9 cellular contexts compared by ENCODE assay signal in genomic region chr12:24742378-24742777, GRCh38.
A peak's percentile ranks its signal among the peaks of the same experiment; 100 is the strongest.
DNase-seq lines count a peak whose midpoint lies in the region; ATAC-seq and TF ChIP-seq lines count a peak whose summit lies in the region.
"Had no signal": no experiment of that assay in that cellular context is flagged by ENCODE, and none has a peak within 500 bp of the region (broad histone marks: within the 10 kb centered on the region; RNA-seq: fewer than 3 reads in every experiment).

No MANE protein-coding gene starts in this region.

- peaks cover 4% of the 10 kb centered on the region for H3K36me3 Mint-ChIP-seq in activated CD4-positive, alpha-beta memory T cell treated with anti-CD3 and anti-CD28 coated beads, Interleukin-2, amount 10 ng/mL, durations not matched to agents 7 days and 5 days (ENCODE audit: low read depth)
- H3K36me3 Mint-ChIP-seq: T-cell had no signal

- H3K27ac Mint-ChIP-seq in activated CD4-positive, alpha-beta memory T cell treated with anti-CD3 and anti-CD28 coated beads, Interleukin-2, amount 10 ng/mL, durations not matched to agents 7 days and 5 days = peak overlapping the region; percentile 29
- H3K27ac Mint-ChIP-seq: T-cell had no signal

- peaks cover 2% of the 10 kb centered on the region for H3K9me3 Mint-ChIP-seq in activated CD4-positive, alpha-beta memory T cell treated with anti-CD3 and anti-CD28 coated beads, Interleukin-2, amount 10 ng/mL, durations not matched to agents 7 days and 5 days
- H3K9me3 Mint-ChIP-seq: T-cell had no signal

- TF ChIP-seq CTCF in smooth muscle cell (IDR thresholded peaks at IDR 0.05; ENCODE audit: borderline replicate concordance, insufficient read depth, poor library complexity, severe bottlenecking) (no peak), uterus (IDR thresholded peaks at IDR 0.05) (no peak)

- DNase-seq in Right ventricle myocardium superior (peak; percentile 48), cardiac septum (ENCODE audit: low spot score) (no peak), smooth muscle cell (lab: John Stamatoyannopoulos, UW; ENCODE audit: unreplicated experiment) (no peak), uterus (no peak), posterior vena cava (ENCODE audit: low spot score) (no peak), NCI-H2107 treated with DMSO at 0.1 percent for 48 hours (lab: John Stamatoyannopoulos, UW; ENCODE audit: unreplicated experiment) (no peak)
- DNase-seq in activated CD4-positive, alpha-beta memory T cell treated with anti-CD3 and anti-CD28 coated beads, Interleukin-2, amount 10 ng/mL, durations not matched to agents 7 days and 5 days = peak; percentile 33

- no peak overlapping the region for H3K4me2 ChIP-seq in smooth muscle cell

- POLR2A ChIA-PET in activated CD4-positive, alpha-beta memory T cell treated with anti-CD3 and anti-CD28 coated beads, Interleukin-2, amount 10 ng/mL, durations not matched to agents 7 days and 5 days (lab: Charles Lee) = no interaction called here

- no peaks in the 10 kb centered on the region for H3K9me3 ChIP-seq in smooth muscle cell (replicated peaks; ENCODE audit: low read depth)
- H3K9me3 ChIP-seq in uterus = no peaks in the 10 kb centered on the region

- no peaks in the 10 kb centered on the region for H3K27me3 ChIP-seq in smooth muscle cell (ENCODE audit: low read depth)
- no peaks in the 10 kb centered on the region for H3K27me3 ChIP-seq in uterus

- no peak overlapping the region for H3K9ac ChIP-seq in smooth muscle cell (ENCODE audit: low read depth)

- no peaks in the 10 kb centered on the region for H4K20me1 ChIP-seq in smooth muscle cell (ENCODE audit: low read depth)

- CTCF ChIA-PET in activated CD4-positive, alpha-beta memory T cell treated with anti-CD3 and anti-CD28 coated beads, Interleukin-2, amount 10 ng/mL, durations not matched to agents 7 days and 5 days (lab: Charles Lee) = no interaction called here

- H3K4me1 ChIP-seq in smooth muscle cell (ENCODE audit: low read depth) (peaks cover 39% of the 10 kb centered on the region), uterus (no peaks in the 10 kb centered on the region)

- 91% methylated on average over 5 of the region's 5 CpGs for whole genome bisulfite sequencing in smooth muscle cell (ENCODE audit: low lambda C conversion rate)

- no peak overlapping the region for H3K4me3 ChIP-seq in smooth muscle cell
- no peak overlapping the region for H3K4me3 ChIP-seq in uterus

- H3K27me3 Mint-ChIP-seq in activated CD4-positive, alpha-beta memory T cell treated with anti-CD3 and anti-CD28 coated beads, Interleukin-2, amount 10 ng/mL, durations not matched to agents 7 days and 5 days = no peaks in the 10 kb centered on the region
- H3K27me3 Mint-ChIP-seq: T-cell had no signal

- H3K79me2 ChIP-seq in smooth muscle cell (ENCODE audit: low read depth) = no peaks in the 10 kb centered on the region

- peaks cover 27% of the 10 kb centered on the region for H3K4me1 Mint-ChIP-seq in activated CD4-positive, alpha-beta memory T cell treated with anti-CD3 and anti-CD28 coated beads, Interleukin-2, amount 10 ng/mL, durations not matched to agents 7 days and 5 days

- no peak overlapping the region for H3K4me3 Mint-ChIP-seq in activated CD4-positive, alpha-beta memory T cell treated with anti-CD3 and anti-CD28 coated beads, Interleukin-2, amount 10 ng/mL, durations not matched to agents 7 days and 5 days
- H3K4me3 Mint-ChIP-seq: T-cell had no signal

- peaks cover 10% of the 10 kb centered on the region for H3F3A ChIP-seq in smooth muscle cell (ENCODE audit: low read depth)

- intact Hi-C loops in Right ventricle myocardium superior (cut with DNase I) (no loop called here), cardiac septum (cut with DNase I) (no loop called here), uterus (cut with DNase I; ENCODE audit: low total_unique reads) (no loop called here), posterior vena cava (cut with DNase I) (no loop called here)

- no peak overlapping the region for H3K27ac ChIP-seq in smooth muscle cell (ENCODE audit: low read depth)
- no peak overlapping the region for H3K27ac ChIP-seq in uterus

- no peak for TF ChIP-seq POLR2A in uterus (IDR thresholded peaks at IDR 0.05)

- peak overlapping the region; percentile 67 for H2AFZ ChIP-seq in smooth muscle cell (ENCODE audit: low read depth)

- H3K36me3 ChIP-seq in smooth muscle cell (ENCODE audit: low read depth) (no peaks in the 10 kb centered on the region), uterus (no peaks in the 10 kb centered on the region)

- ATAC-seq in Right ventricle myocardium superior (ENCODE audit: poor library complexity) (peak; percentile 57), HG03095 (IDR thresholded peaks at IDR 0.05; ENCODE audit: unreplicated experiment) (peak; percentile 80)
- ATAC-seq: T-cell had no signal

Comparison
In these comparisons a context has a peak if more than half of its experiments do, and no peak if none do; other contexts are left out.
1. DNase-seq: peak in Right ventricle myocardium superior (single experiment) and activated CD4-positive, alpha-beta memory T cell treated with anti-CD3 and anti-CD28 coated beads, Interleukin-2, amount 10 ng/mL, durations not matched to agents 7 days and 5 days (single experiment); none in cardiac septum (single experiment), smooth muscle cell (single experiment), uterus (0 of 2), posterior vena cava (single experiment) and NCI-H2107 treated with DMSO at 0.1 percent for 48 hours (single experiment).